Comparison of ENCODE assay signal across 24 cellular contexts in the genomic region with DNA sequence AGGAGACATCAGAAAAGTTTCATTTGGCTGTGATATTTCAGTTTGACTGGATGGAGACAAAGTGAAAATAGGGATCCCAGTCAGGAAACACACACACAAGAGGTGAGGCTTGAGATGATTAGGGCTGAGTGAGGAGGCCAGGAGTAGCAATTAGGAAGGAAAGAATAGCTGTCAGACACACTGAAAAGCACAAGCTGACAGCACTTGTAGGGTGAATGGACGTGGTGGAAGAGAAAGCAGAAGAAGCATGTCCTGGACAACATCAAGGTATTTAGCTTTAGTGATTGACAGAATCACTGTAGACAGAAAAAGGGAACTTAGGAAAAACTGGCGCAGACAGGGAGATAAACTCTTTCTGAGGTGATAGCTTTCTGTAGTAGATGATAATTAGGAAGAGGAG.
"Had no signal": no experiment of that assay in that cellular context is flagged by ENCODE, and none has a peak within 500 bp of the region (broad histone marks: within the 10 kb centered on the region; RNA-seq: fewer than 3 reads in every experiment).

No MANE protein-coding gene starts in this region.

- H3K4me3 ChIP-seq: body of pancreas, coronary artery, lung, psoas muscle, smooth muscle cell, suprapubic skin, transverse colon, uterus had no signal

- ATAC-seq: activated CD8-positive, alpha-beta T cell treated with anti-CD3 and anti-CD28 coated beads for 36 hours; body of pancreas; left lobe of liver; psoas muscle; sciatic nerve; stimulated activated naive CD8-positive, alpha-beta T cell treated with anti-CD3 and anti-CD28 coated beads, Interleukin-15, amount 100 ng/mL, for 72 hours had no signal

- DNase-seq: activated CD4-positive, alpha-beta T cell treated with anti-CD3 and anti-CD28 coated beads, Interleukin-2, amount 10 ng/mL, durations not matched to agents 24 days and 14 days; activated CD8-positive, alpha-beta T cell treated with anti-CD3 and anti-CD28 coated beads for 36 hours; activated naive CD4-positive, alpha-beta T cell treated with Interleukin-2 at 50 U/mL for 16 hours; activated naive CD8-positive, alpha-beta T cell treated with anti-CD3 and anti-CD28 coated beads, Interleukin-2, amount 10 ng/mL, durations not matched to agents 7 days and 5 days; activated T-cell treated with anti-CD3 and anti-CD28 coated beads, Interleukin-2, amount 50 U/mL, for 24 hours; body of pancreas; central memory CD4-positive, alpha-beta T cell; hypothalamus; kidney; nephron progenitor cell; psoas muscle; stimulated activated CD4-positive, alpha-beta T cell treated with anti-CD3 and anti-CD28 coated beads, Interleukin-4, amount 100 ng/mL, for 1 hour; stimulated activated naive CD8-positive, alpha-beta T cell treated with anti-CD3 and anti-CD28 coated beads, Interleukin-15, amount 100 ng/mL, for 72 hours; transverse colon; uterus had no signal

- H3K4me1 Mint-ChIP-seq: activated CD4-positive, alpha-beta T cell treated with anti-CD3 and anti-CD28 coated beads, Interleukin-2, amount 10 ng/mL, durations not matched to agents 24 days and 14 days; activated naive CD8-positive, alpha-beta T cell treated with anti-CD3 and anti-CD28 coated beads, Interleukin-2, amount 10 ng/mL, durations not matched to agents 7 days and 5 days; nephron progenitor cell; stimulated activated naive CD8-positive, alpha-beta T cell treated with anti-CD3 and anti-CD28 coated beads, Interleukin-15, amount 100 ng/mL, for 72 hours had no signal

- H3K4me3 Mint-ChIP-seq: activated CD4-positive, alpha-beta T cell treated with anti-CD3 and anti-CD28 coated beads, Interleukin-2, amount 10 ng/mL, durations not matched to agents 24 days and 14 days; activated CD8-positive, alpha-beta T cell treated with anti-CD3 and anti-CD28 coated beads for 36 hours; activated naive CD8-positive, alpha-beta T cell treated with anti-CD3 and anti-CD28 coated beads, Interleukin-2, amount 10 ng/mL, durations not matched to agents 7 days and 5 days; activated T-cell treated with anti-CD3 and anti-CD28 coated beads, Interleukin-2, amount 50 U/mL, for 24 hours; nephron progenitor cell; stimulated activated naive CD8-positive, alpha-beta T cell treated with anti-CD3 and anti-CD28 coated beads, Interleukin-15, amount 100 ng/mL, for 72 hours had no signal

- H3K27ac Mint-ChIP-seq: activated CD4-positive, alpha-beta T cell treated with anti-CD3 and anti-CD28 coated beads, Interleukin-2, amount 10 ng/mL, durations not matched to agents 24 days and 14 days; activated CD8-positive, alpha-beta T cell treated with anti-CD3 and anti-CD28 coated beads for 36 hours; activated naive CD8-positive, alpha-beta T cell treated with anti-CD3 and anti-CD28 coated beads, Interleukin-2, amount 10 ng/mL, durations not matched to agents 7 days and 5 days; activated T-cell treated with anti-CD3 and anti-CD28 coated beads, Interleukin-2, amount 50 U/mL, for 24 hours; activated T-helper 2 cell treated with anti-CD3 and anti-CD28 coated beads, Interferon-gamma antibody, Interleukin-2, Interleukin-4, amounts not matched to agents 10 μg/mL and 5 μg/mL and 100 μg/mL, durations not matched to agents 14 hours and 24 hours and 36 hours; nephron progenitor cell; stimulated activated naive CD8-positive, alpha-beta T cell treated with anti-CD3 and anti-CD28 coated beads, Interleukin-15, amount 100 ng/mL, for 72 hours had no signal

- H3K27ac ChIP-seq: body of pancreas, coronary artery, psoas muscle, suprapubic skin, transverse colon, uterus had no signal

- H3K4me1 ChIP-seq: body of pancreas, psoas muscle, suprapubic skin, transverse colon, uterus had no signal

- H3K9me3 ChIP-seq: body of pancreas, psoas muscle, suprapubic skin, transverse colon, uterus had no signal

- H3K27me3 ChIP-seq: body of pancreas, suprapubic skin, transverse colon, uterus had no signal

- H3K27me3 Mint-ChIP-seq: activated CD4-positive, alpha-beta T cell treated with anti-CD3 and anti-CD28 coated beads, Interleukin-2, amount 10 ng/mL, durations not matched to agents 24 days and 14 days; activated CD8-positive, alpha-beta T cell treated with anti-CD3 and anti-CD28 coated beads for 36 hours; activated naive CD8-positive, alpha-beta T cell treated with anti-CD3 and anti-CD28 coated beads, Interleukin-2, amount 10 ng/mL, durations not matched to agents 7 days and 5 days; activated T-cell treated with anti-CD3 and anti-CD28 coated beads, Interleukin-2, amount 50 U/mL, for 24 hours; stimulated activated naive CD8-positive, alpha-beta T cell treated with anti-CD3 and anti-CD28 coated beads, Interleukin-15, amount 100 ng/mL, for 72 hours had no signal

- H3K36me3 Mint-ChIP-seq: activated naive CD8-positive, alpha-beta T cell treated with anti-CD3 and anti-CD28 coated beads, Interleukin-2, amount 10 ng/mL, durations not matched to agents 7 days and 5 days had no signal

- FAIRE-seq: endometrium, frontal cortex, kidney had no signal

- H3K9me3 Mint-ChIP-seq: activated CD4-positive, alpha-beta T cell treated with anti-CD3 and anti-CD28 coated beads, Interleukin-2, amount 10 ng/mL, durations not matched to agents 24 days and 14 days; activated naive CD8-positive, alpha-beta T cell treated with anti-CD3 and anti-CD28 coated beads, Interleukin-2, amount 10 ng/mL, durations not matched to agents 7 days and 5 days; activated T-helper 2 cell treated with anti-CD3 and anti-CD28 coated beads, Interferon-gamma antibody, Interleukin-2, Interleukin-4, amounts not matched to agents 10 μg/mL and 5 μg/mL and 100 μg/mL, durations not matched to agents 14 hours and 24 hours and 36 hours; nephron progenitor cell had no signal

- H3K36me3 ChIP-seq: suprapubic skin, transverse colon, uterus had no signal
